Comparison of ENCODE assay signal across 17 cellular contexts in the genomic region with DNA sequence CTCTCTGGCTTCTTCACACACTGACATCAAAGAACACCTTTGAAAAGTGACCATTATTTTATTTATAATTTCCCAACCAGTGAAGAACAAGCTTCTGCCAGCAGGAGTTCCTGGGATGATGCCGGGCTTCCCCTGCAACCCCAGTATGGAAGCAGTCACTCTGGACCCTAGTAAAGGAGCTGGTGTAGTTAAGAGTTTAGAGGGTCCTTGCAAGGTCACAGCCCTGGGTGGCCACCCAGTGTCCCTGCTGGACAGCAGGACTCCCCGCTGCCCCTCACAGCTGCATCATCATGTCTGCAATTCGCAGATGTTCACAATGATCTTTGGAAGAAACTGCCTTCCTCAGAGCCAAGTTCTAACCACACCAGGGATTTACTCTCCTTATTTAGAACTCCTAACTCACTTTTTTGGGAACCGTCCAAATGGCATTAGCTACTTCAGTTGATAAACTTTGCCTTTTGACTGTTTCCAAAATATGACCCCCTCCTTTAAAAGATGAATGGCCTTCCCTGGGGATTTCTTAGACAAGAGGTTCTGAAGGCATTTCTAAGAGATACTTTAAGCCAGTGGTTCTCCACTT.
A peak's percentile ranks its signal among the peaks of the same experiment; 100 is the strongest.
DNase-seq lines count a peak whose midpoint lies in the region; ATAC-seq and TF ChIP-seq lines count a peak whose summit lies in the region.
"Had no signal": no experiment of that assay in that cellular context is flagged by ENCODE, and none has a peak within 500 bp of the region (broad histone marks: within the 10 kb centered on the region; RNA-seq: fewer than 3 reads in every experiment).

No MANE protein-coding gene starts in this region.

- TF ChIP-seq RAD21 in liver (IDR thresholded peaks at IDR 0.05): no peak

- H3K27me3 ChIP-seq in liver (ENCODE audit: control insufficient read depth in 4 of 4, insufficient read depth in 4 of 4, low read length in 3 of 4): no peaks in the 10 kb centered on the region
- no peaks in the 10 kb centered on the region for H3K27me3 ChIP-seq in right lobe of liver
- H3K27me3 ChIP-seq: BE2C had no signal

- no peaks in the 10 kb centered on the region for H3K36me3 ChIP-seq in liver (ENCODE audit: control insufficient read depth in 4 of 4, insufficient read depth in 3 of 4, low read depth in 1 of 4, low read length in 3 of 4)
- no peaks in the 10 kb centered on the region for H3K36me3 ChIP-seq in right lobe of liver
- H3K36me3 ChIP-seq: BE2C, SJCRH30 had no signal

- TF ChIP-seq POLR2A in right lobe of liver (IDR thresholded peaks at IDR 0.05): no peak

- H3K4me3 ChIP-seq in liver (ENCODE audit: low read depth in 1 of 3, low read length in 3 of 3) (no peak overlapping the region), right lobe of liver (no peak overlapping the region), choroid plexus epithelial cell (ENCODE audit: low read depth, low read length) (no peak overlapping the region)
- H3K4me3 ChIP-seq: SJCRH30 had no signal

- H3K27ac ChIP-seq in liver (ENCODE audit: low read depth in 1 of 2, low read length in 2 of 2): no peak overlapping the region
- H3K27ac ChIP-seq in right lobe of liver: no peak overlapping the region
- H3K27ac ChIP-seq: KMS-11, SJCRH30 had no signal

- WGBS in liver: 83% methylated on average over 4 of the region's 4 CpGs
- 78% methylated on average over 2 of the region's 4 CpGs for WGBS in right lobe of liver (ENCODE audit: insufficient coverage, low coverage, low lambda C conversion rate, missing lambda C conversion rate)

- DNase-seq in right lobe of liver: no peak
- DNase-seq in choroid plexus epithelial cell (ENCODE audit: low read depth): peak; percentile 33
- peak; percentile 35 for DNase-seq in left ventricle myocardium superior
- DNase-seq in HK-2 (ENCODE audit: unreplicated experiment): no peak
- DNase-seq in SKM-1 (lab: John Stamatoyannopoulos, UW; ENCODE audit: unreplicated experiment): no peak
- DNase-seq in effector CD4-positive, alpha-beta T cell: no peak
- DNase-seq: ACHN; BE2C; CD4-positive, alpha-beta memory T cell; NCI-H1105; NCI-H187; NCI-H2171; NCI-H510A treated with DMSO at 0.1 percent for 48 hours; SJCRH30 had no signal

- no peaks in the 10 kb centered on the region for H3K4me1 ChIP-seq in liver (ENCODE audit: control insufficient read depth in 4 of 4, insufficient read depth in 4 of 4, low read length in 3 of 4)
- no peaks in the 10 kb centered on the region for H3K4me1 ChIP-seq in right lobe of liver
- H3K4me1 ChIP-seq: BE2C, SJCRH30 had no signal

- TF ChIP-seq CTCF in liver (IDR thresholded peaks at IDR 0.05; ENCODE audit: low read depth, low read length, missing input control) (no peak), right lobe of liver (IDR thresholded peaks at IDR 0.05) (no peak), choroid plexus epithelial cell (conservative IDR thresholded peaks at IDR 0.05; ENCODE audit: low read depth, low read length) (peak; percentile 7)

- ATAC-seq in right lobe of liver: no peak
- ATAC-seq in left ventricle myocardium superior: peak; percentile 58
- ATAC-seq: HepG2 had no signal

- H3K9ac ChIP-seq in liver (ENCODE audit: low read depth in 1 of 2, low read length in 2 of 2): no peak overlapping the region
- H3K9ac ChIP-seq: KMS-11 had no signal

- H3K9me3 ChIP-seq in liver (ENCODE audit: control insufficient read depth in 4 of 4, low read length in 3 of 4) (no peaks in the 10 kb centered on the region), right lobe of liver (no peaks in the 10 kb centered on the region)
- H3K9me3 ChIP-seq: BE2C, SJCRH30 had no signal

- intact Hi-C loops in right lobe of liver (cut with DNase I) (no loop called here), left ventricle myocardium superior (cut with micrococcal nuclease) (no loop called here)

TF ChIP-seq in liver, 16 proteins besides CTCF, POLR2A, EP300 and RAD21:
- TF ChIP-seq, protein P1, sequence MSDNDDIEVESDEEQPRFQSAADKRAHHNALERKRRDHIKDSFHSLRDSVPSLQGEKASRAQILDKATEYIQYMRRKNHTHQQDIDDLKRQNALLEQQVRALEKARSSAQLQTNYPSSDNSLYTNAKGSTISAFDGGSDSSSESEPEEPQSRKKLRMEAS (IDR thresholded peaks at IDR 0.05): no peak
- no peak for TF ChIP-seq EGR1 (IDR thresholded peaks at IDR 0.05; ENCODE audit: low read depth in 2 of 2)
- TF ChIP-seq SP1 (IDR thresholded peaks at IDR 0.05): no peak
- TF ChIP-seq HNF4G (IDR thresholded peaks at IDR 0.05): no peak
- peak; percentile 25 for TF ChIP-seq NR2F2 (IDR thresholded peaks at IDR 0.05)

Comparison
In these comparisons a context has a peak if more than half of its experiments do, and no peak if none do; other contexts are left out.
1. DNase-seq: peak in choroid plexus epithelial cell (single experiment) and left ventricle myocardium superior (single experiment); none in right lobe of liver (0 of 3), HK-2 (single experiment), SKM-1 (single experiment) and effector CD4-positive, alpha-beta T cell (single experiment).